In genomic region chr19:49857061-49857833, GRCh38 we compare ENCODE assay signal across 1 cellular context.
TF ChIP-seq lines count a peak whose summit lies in the region.

No MANE protein-coding gene starts in this region.

TF ChIP-seq in endothelial cell of umbilical vein, 7 proteins besides CTCF, POLR2A, EP300 and RAD21:
- no peak for TF ChIP-seq JUN (IDR thresholded peaks at IDR 0.05; ENCODE audit: borderline replicate concordance, insufficient read depth, insufficient read length, low read depth)
- no peak for TF ChIP-seq EZH2 (IDR thresholded peaks at IDR 0.05; ENCODE audit: borderline replicate concordance, low read depth, low read length, severe bottlenecking)
- TF ChIP-seq POLR2AphosphoS5 (IDR thresholded peaks at IDR 0.05; ENCODE audit: insufficient read depth, low read depth, low read length), result peak; percentile 20
- no peak for TF ChIP-seq GATA2 (IDR thresholded peaks at IDR 0.05; ENCODE audit: insufficient read depth, insufficient read length, low read depth, low read length)
- TF ChIP-seq FOS (IDR thresholded peaks at IDR 0.05; ENCODE audit: borderline replicate concordance, insufficient read depth, low read length), result no peak
- TF ChIP-seq MYC (IDR thresholded peaks at IDR 0.05; ENCODE audit: low read depth, low read length), result no peak
- no peak for TF ChIP-seq MAX (IDR thresholded peaks at IDR 0.05; ENCODE audit: insufficient read depth, insufficient read length)
